14 cellular contexts compared by ENCODE assay signal in the genomic region with DNA sequence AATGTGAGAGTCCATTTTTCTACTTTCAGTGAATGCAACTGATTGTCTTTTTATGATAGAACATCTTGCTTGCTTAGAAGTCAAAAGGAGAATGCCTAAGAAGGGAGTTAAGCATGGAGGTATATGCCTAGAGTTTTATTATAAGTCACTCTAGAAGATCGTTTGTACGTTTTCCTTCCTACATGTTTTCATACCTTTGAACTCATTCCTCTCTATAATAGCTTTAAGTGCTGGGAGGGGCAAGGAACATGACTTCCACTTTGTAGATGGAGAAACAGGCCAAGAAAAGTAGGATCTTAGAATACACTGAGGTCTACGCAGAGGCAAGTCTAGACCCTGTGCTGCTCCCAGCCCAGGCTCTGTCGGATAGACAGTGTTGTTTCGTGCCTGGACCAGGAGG.
DNase-seq lines count a peak whose midpoint lies in the region; TF ChIP-seq lines count a peak whose summit lies in the region.
"Had no signal": no experiment of that assay in that cellular context is flagged by ENCODE, and none has a peak within 500 bp of the region (broad histone marks: within the 10 kb centered on the region; RNA-seq: fewer than 3 reads in every experiment).

No MANE protein-coding gene starts in this region.

- no peak for TF ChIP-seq EP300 in sigmoid colon (IDR thresholded peaks at IDR 0.05)

- no peaks in the 10 kb centered on the region for H3K79me1 ChIP-seq in trophoblast cell (ENCODE audit: low read length)

- H2BK12ac ChIP-seq in trophoblast cell (ENCODE audit: low read length), result no peak overlapping the region

- TF ChIP-seq CTCF in Peyer's patch (IDR thresholded peaks at IDR 0.05) (no peak), right atrium auricular region (IDR thresholded peaks at IDR 0.05) (no peak), sigmoid colon (IDR thresholded peaks at IDR 0.05) (no peak)

- no peaks in the 10 kb centered on the region for H3K79me2 ChIP-seq in trophoblast cell (ENCODE audit: control insufficient read depth, insufficient read depth, low read length, poor library complexity)

- H2BK120ac ChIP-seq in trophoblast cell (ENCODE audit: insufficient read depth, low read length, poor library complexity), result no peak overlapping the region

- no peak overlapping the region for H3K9ac ChIP-seq in BLaER1 treated with 17β-estradiol and CSF1 and Interleukin-3, amounts not matched to agents 10 nM and 100 nM
- no peak overlapping the region for H3K9ac ChIP-seq in trophoblast cell (ENCODE audit: low read length)

- no peak overlapping the region for H3K18ac ChIP-seq in trophoblast cell (ENCODE audit: low read length)

- WGBS in sigmoid colon, 2 donors, result 32 to 77% methylated on average over 5 of the region's 5 CpGs
- WGBS in trophoblast cell (ENCODE audit: extremely low coverage, insufficient coverage, insufficient read length), result no CpG with 5 or more reads among the region's 5 CpGs

- H2BK5ac ChIP-seq in trophoblast cell (ENCODE audit: low read depth, low read length, poor library complexity), result no peak overlapping the region

- no peak overlapping the region for H2AK5ac ChIP-seq in trophoblast cell (ENCODE audit: low read length)

- H4K20me1 ChIP-seq in BLaER1 treated with 17β-estradiol and CSF1 and Interleukin-3, amounts not matched to agents 10 nM and 100 nM, result peaks cover 0 to 67% (median 7%) of the 10 kb centered on the region in 11 experiments; a peak in 12 of 22 replicates

- no peak overlapping the region for H4K8ac ChIP-seq in trophoblast cell (ENCODE audit: low read depth, low read length)

- TF ChIP-seq POLR2A in Peyer's patch (IDR thresholded peaks at IDR 0.05) (peak in 1 of 2 donors; percentile 28), sigmoid colon (IDR thresholded peaks at IDR 0.05) (no peak)

- H3K27ac ChIP-seq in BLaER1 treated with 17β-estradiol and CSF1 and Interleukin-3, amounts not matched to agents 10 nM and 100 nM, result no peak overlapping the region
- H3K27ac ChIP-seq in Peyer's patch (peak overlapping the region in 3 of 4 donors; percentile 59 to 97 (median 94)), right atrium auricular region (peak overlapping the region; percentile 99), sigmoid colon (peak overlapping the region; percentile 94 to 99 (median 97)), trophoblast cell (ENCODE audit: low read depth, low read length) (no peak overlapping the region)
- H3K27ac ChIP-seq: brain microvascular endothelial cell had no signal

- DNase-seq in Peyer's patch (peak in 1 of 3 donors; percentile 43), right atrium auricular region (ENCODE audit: low spot score) (no peak), sigmoid colon (no peak), cerebellar cortex (ENCODE audit: low spot score) (no peak), trophoblast cell (no peak), ureter (ENCODE audit: low spot score) (no peak), anterior cingulate cortex (lab: John Stamatoyannopoulos, UW) (no peak)
- DNase-seq: brain microvascular endothelial cell; glutamatergic neuron; HCEC 1CT; NCI-H1092; stimulated activated CD4-positive, alpha-beta T cell treated with anti-CD3 and anti-CD28 coated beads, Interleukin-2, amount 100 ng/mL, for 48 hours; stimulated activated naive B cell treated with anti-CD40 and anti-IgM and Interleukin-4, amounts not matched to agents 10 μg/mL and 1 μg/mL and 100 μg/mL, for 72 hours had no signal

- H3K23ac ChIP-seq in trophoblast cell (ENCODE audit: low read length), result no peak overlapping the region

- no peak overlapping the region for H3K4me3 ChIP-seq in BLaER1 treated with 17β-estradiol and CSF1 and Interleukin-3, amounts not matched to agents 10 nM and 100 nM
- H3K4me3 ChIP-seq in Peyer's patch (no peak overlapping the region), right atrium auricular region (peak overlapping the region; percentile 21 to 33), sigmoid colon (no peak overlapping the region), trophoblast cell (ENCODE audit: low read depth, low read length) (no peak overlapping the region)

- no peak overlapping the region for H4K12ac ChIP-seq in trophoblast cell (ENCODE audit: low read depth, low read length)

- intact Hi-C loops in sigmoid colon (cut with DNase I), result no loop called here

- H2AFZ ChIP-seq in trophoblast cell (ENCODE audit: insufficient read depth, low read length, poor library complexity), result no peak overlapping the region

- H3K4me2 ChIP-seq in BLaER1 treated with 17β-estradiol and CSF1 and Interleukin-3, amounts not matched to agents 10 nM and 100 nM, result peak overlapping the region in 7 of 11 experiments; percentile 66 to 92 (median 83); a peak in 14 of 22 replicates
- H3K4me2 ChIP-seq in trophoblast cell (ENCODE audit: low read length), result no peak overlapping the region

- no peak overlapping the region for H3K14ac ChIP-seq in trophoblast cell (ENCODE audit: low read length)

- no peak overlapping the region for H3K4ac ChIP-seq in trophoblast cell (ENCODE audit: low read depth, low read length)

- peaks cover 0 to 66% (median 50%) of the 10 kb centered on the region in 10 experiments; a peak in 18 of 20 replicates for H3K4me1 ChIP-seq in BLaER1 treated with 17β-estradiol and CSF1 and Interleukin-3, amounts not matched to agents 10 nM and 100 nM
- H3K4me1 ChIP-seq in Peyer's patch (peaks cover 21 to 98% (median 52%) of the 10 kb centered on the region in 4 donors), right atrium auricular region (peaks cover 0 to 100% of the 10 kb centered on the region in 2 donors), sigmoid colon (peaks cover 0 to 100% (median 100%) of the 10 kb centered on the region in 4 donors), trophoblast cell (ENCODE audit: control insufficient read depth in 1 of 2, insufficient read depth in 2 of 2, low read length in 2 of 2) (no peaks in the 10 kb centered on the region)

- no peaks in the 10 kb centered on the region for H3K36me3 ChIP-seq in BLaER1 treated with 17β-estradiol and CSF1 and Interleukin-3, amounts not matched to agents 10 nM and 100 nM
- H3K36me3 ChIP-seq in Peyer's patch (no peaks in the 10 kb centered on the region), right atrium auricular region (peaks cover 6% of the 10 kb centered on the region), sigmoid colon (no peaks in the 10 kb centered on the region), trophoblast cell (ENCODE audit: control insufficient read depth in 1 of 2, insufficient read depth in 2 of 2, low read length in 2 of 2) (no peaks in the 10 kb centered on the region)
- H3K36me3 ChIP-seq: brain microvascular endothelial cell had no signal

- peaks cover 0 to 100% (median 0%) of the 10 kb centered on the region in 11 experiments; a peak in 10 of 22 replicates for H3K27me3 ChIP-seq in BLaER1 treated with 17β-estradiol and CSF1 and Interleukin-3, amounts not matched to agents 10 nM and 100 nM
- H3K27me3 ChIP-seq in Peyer's patch, result no peaks in the 10 kb centered on the region
- no peaks in the 10 kb centered on the region for H3K27me3 ChIP-seq in right atrium auricular region
- no peaks in the 10 kb centered on the region for H3K27me3 ChIP-seq in sigmoid colon
- H3K27me3 ChIP-seq in trophoblast cell (ENCODE audit: insufficient read depth, low read length), result no peaks in the 10 kb centered on the region

- no peaks in the 10 kb centered on the region for H3K9me3 ChIP-seq in BLaER1 treated with 17β-estradiol and CSF1 and Interleukin-3, amounts not matched to agents 10 nM and 100 nM (replicated peaks in 1 of 11)
- H3K9me3 ChIP-seq in Peyer's patch (no peaks in the 10 kb centered on the region), right atrium auricular region (no peaks in the 10 kb centered on the region), sigmoid colon (no peaks in the 10 kb centered on the region), trophoblast cell (ENCODE audit: insufficient read depth, low read depth, low read length) (no peaks in the 10 kb centered on the region)

- H4K91ac ChIP-seq in trophoblast cell (ENCODE audit: low read depth, low read length), result no peak overlapping the region

Comparison
In these comparisons a context has a peak if more than half of its experiments do, and no peak if none do; other contexts are left out.
1. H3K27ac ChIP-seq: peak in Peyer's patch (3 of 4), right atrium auricular region (2 of 2) and sigmoid colon (4 of 4); none in BLaER1 treated with 17β-estradiol and CSF1 and Interleukin-3, amounts not matched to agents 10 nM and 100 nM (0 of 11) and trophoblast cell (single experiment).
2. H3K4me3 ChIP-seq: peak in right atrium auricular region (2 of 2); none in BLaER1 treated with 17β-estradiol and CSF1 and Interleukin-3, amounts not matched to agents 10 nM and 100 nM (0 of 10), Peyer's patch (0 of 4), sigmoid colon (0 of 4) and trophoblast cell (single experiment).